Comparison of ENCODE assay signal across 15 cellular contexts in genomic region chr22:31329029-31329428, GRCh38.
DNase-seq lines count a peak whose midpoint lies in the region; ATAC-seq and TF ChIP-seq lines count a peak whose summit lies in the region.
"Had no signal": no experiment of that assay in that cellular context is flagged by ENCODE, and none has a peak within 500 bp of the region (broad histone marks: within the 10 kb centered on the region; RNA-seq: fewer than 3 reads in every experiment).

No MANE protein-coding gene starts in this region.

- H3K4me1 Mint-ChIP-seq in activated naive CD8-positive, alpha-beta T cell treated with anti-CD3 and anti-CD28 coated beads, Interleukin-2, amount 50 U/mL, for 24 hours, result peaks cover 26% of the 10 kb centered on the region
- no peaks in the 10 kb centered on the region for H3K4me1 Mint-ChIP-seq in nephron progenitor cell

- ATAC-seq in activated naive CD8-positive, alpha-beta T cell treated with anti-CD3 and anti-CD28 coated beads, Interleukin-2, amount 50 U/mL, for 24 hours, result no peak
- no peak for ATAC-seq in GM19023 (IDR thresholded peaks at IDR 0.05; ENCODE audit: unreplicated experiment)
- ATAC-seq: left lung had no signal

- peak overlapping the region; percentile 74 for H3K27ac Mint-ChIP-seq in activated naive CD8-positive, alpha-beta T cell treated with anti-CD3 and anti-CD28 coated beads, Interleukin-2, amount 50 U/mL, for 24 hours
- peak overlapping the region; percentile 68 for H3K27ac Mint-ChIP-seq in nephron progenitor cell
- H3K27ac Mint-ChIP-seq: B cell had no signal

- no peak overlapping the region for H3K4me3 Mint-ChIP-seq in activated naive CD8-positive, alpha-beta T cell treated with anti-CD3 and anti-CD28 coated beads, Interleukin-2, amount 50 U/mL, for 24 hours
- no peak overlapping the region for H3K4me3 Mint-ChIP-seq in nephron progenitor cell
- H3K4me3 Mint-ChIP-seq: B cell had no signal

- H3K9me3 Mint-ChIP-seq in activated naive CD8-positive, alpha-beta T cell treated with anti-CD3 and anti-CD28 coated beads, Interleukin-2, amount 50 U/mL, for 24 hours, result no peaks in the 10 kb centered on the region
- no peaks in the 10 kb centered on the region for H3K9me3 Mint-ChIP-seq in nephron progenitor cell

- DNase-seq in HCEC 1CT (peak; percentile 28), nephron progenitor cell (no peak), CD1c-positive myeloid dendritic cell (ENCODE audit: extremely low spot score) (no peak), GM20000 (ENCODE audit: low spot score) (no peak)
- no peak for DNase-seq in activated naive CD8-positive, alpha-beta T cell treated with anti-CD3 and anti-CD28 coated beads, Interleukin-2, amount 50 U/mL, for 24 hours
- DNase-seq: activated gamma-delta T cell; effector CD8-positive, alpha-beta T cell; GM23248; left lung; NCI-H1930; NCI-H510A had no signal

- no peaks in the 10 kb centered on the region for H3K27me3 Mint-ChIP-seq in activated naive CD8-positive, alpha-beta T cell treated with anti-CD3 and anti-CD28 coated beads, Interleukin-2, amount 50 U/mL, for 24 hours
- peaks cover 3% of the 10 kb centered on the region for H3K27me3 Mint-ChIP-seq in nephron progenitor cell (ENCODE audit: low read depth, poor library complexity)
- H3K27me3 Mint-ChIP-seq: B cell had no signal

- TF ChIP-seq CTCF in C4-2B (conservative IDR thresholded peaks at IDR 0.05) (no peak), nephron progenitor cell (IDR thresholded peaks at IDR 0.05) (no peak), GM20000 (IDR thresholded peaks at IDR 0.05; ENCODE audit: extremely low read depth, missing control alignments) (no peak)

- peaks cover 50% of the 10 kb centered on the region for H3K36me3 Mint-ChIP-seq in activated naive CD8-positive, alpha-beta T cell treated with anti-CD3 and anti-CD28 coated beads, Interleukin-2, amount 50 U/mL, for 24 hours (ENCODE audit: low read depth)
- peaks cover 82% of the 10 kb centered on the region for H3K36me3 Mint-ChIP-seq in nephron progenitor cell (ENCODE audit: low read depth)

- H3K27ac ChIP-seq in C4-2B, result peak overlapping the region; percentile 41
- H3K27ac ChIP-seq: GM23248, left lung, SK-N-MC had no signal
